Comparison of ENCODE assay signal across 1 cellular context in genomic region chr2:232632904-232633412, GRCh38.
TF ChIP-seq lines count a peak whose summit lies in the region.

No MANE protein-coding gene starts in this region.

TF ChIP-seq in K562, 482 proteins besides CTCF, POLR2A, EP300 and RAD21 (continued from another document):
- TF ChIP-seq MLLT1 (IDR thresholded peaks at IDR 0.05) (no peak), E2F6 (IDR thresholded peaks at IDR 0.05; ENCODE audit: borderline replicate concordance in 1 of 2, extremely low read depth in 1 of 2, insufficient read depth in 1 of 2, insufficient read length in 1 of 2, low read depth in 1 of 2, low read length in 1 of 2, poor library complexity in 1 of 2, severe bottlenecking in 1 of 2) (no peak)
